Comparison of ENCODE assay signal across 7 cellular contexts in the genomic region with DNA sequence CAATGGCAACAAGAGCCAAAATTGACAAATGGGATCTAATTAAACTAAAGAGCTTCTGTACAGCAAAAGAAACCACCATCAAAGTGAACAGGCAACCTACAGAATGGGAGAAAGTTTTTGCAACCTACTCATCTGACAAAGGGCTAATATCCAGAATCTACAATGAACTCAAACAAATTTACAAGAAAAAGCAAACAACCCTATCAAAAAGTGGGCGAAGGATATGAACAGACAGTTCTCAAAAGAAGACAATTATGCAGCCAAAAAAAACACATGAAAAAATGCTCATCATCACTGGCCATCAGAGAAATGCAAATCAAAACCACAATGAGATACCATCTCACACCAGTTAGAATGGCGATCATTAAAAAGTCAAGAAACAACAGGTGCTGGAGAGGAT. TPM values are rescaled to one million over a fixed set of nuclear protein-coding genes. Genes with fewer than 3 reads are reported as not detected.
"Had no signal": no experiment of that assay in that cellular context is flagged by ENCODE, and none has a peak within 500 bp of the region (broad histone marks: within the 10 kb centered on the region; RNA-seq: fewer than 3 reads in every experiment).

No MANE protein-coding gene starts in this region.

RNA-seq across cellular contexts. Expression of gene CD248, which starts 3.4 kb away (rescaled TPM):
- total RNA-seq: MCF 10A, NCI-H460, PC-9, RPMI7951, SK-MEL-5 had no signal

RNA-seq across cellular contexts. Expression of gene TMEM151A, which starts 28.6 kb away (rescaled TPM):
- total RNA-seq: MCF 10A, OCI-LY7, RPMI7951, SJCRH30 had no signal
